8 cellular contexts compared by ENCODE assay signal in genomic region chr9:111926421-111926875, GRCh38. TPM values are rescaled to one million over a fixed set of nuclear protein-coding genes. Genes with fewer than 3 reads are reported as not detected.
A peak's percentile ranks its signal among the peaks of the same experiment; 100 is the strongest.
DNase-seq lines count a peak whose midpoint lies in the region; TF ChIP-seq lines count a peak whose summit lies in the region.

No MANE protein-coding gene starts in this region.

- peak; percentile 74 for DNase-seq in GM20000 (ENCODE audit: low spot score)
- peak; percentile 52 to 75 for DNase-seq in HL-60 (ENCODE audit: low read depth in 1 of 2, low spot score in 1 of 2)
- DNase-seq in activated CD4-positive, alpha-beta memory T cell treated with anti-CD3 and anti-CD28 coated beads for 36 hours = peak; percentile 72
- peak; percentile 90 for DNase-seq in foreskin melanocyte
- DNase-seq in stimulated activated CD4-positive, alpha-beta T cell treated with anti-CD3 and anti-CD28 coated beads, TNF-alpha, amount 100 ng/mL, for 1 hour (ENCODE audit: low read depth in 3 of 3, low spot score in 1 of 3) = peak; percentile 14 to 18 (median 16)
- DNase-seq in glomerular visceral epithelial cell (ENCODE audit: extremely low spot score) = no peak
- DNase-seq in NCI-H2171 treated with DMSO at 0.1 percent for 48 hours (lab: John Stamatoyannopoulos, UW) = no peak

- H3K4me1 ChIP-seq in BLaER1 = peaks cover 49% of the 10 kb centered on the region

- H3K27me3 Mint-ChIP-seq in activated CD4-positive, alpha-beta memory T cell treated with anti-CD3 and anti-CD28 coated beads for 36 hours = no peaks in the 10 kb centered on the region

- no peaks in the 10 kb centered on the region for H3K27me3 ChIP-seq in BLaER1
- H3K27me3 ChIP-seq in HL-60 (ENCODE audit: insufficient read depth, poor library complexity, severe bottlenecking) = no peaks in the 10 kb centered on the region

- H3K36me3 Mint-ChIP-seq in activated CD4-positive, alpha-beta memory T cell treated with anti-CD3 and anti-CD28 coated beads for 36 hours = peaks cover 15% of the 10 kb centered on the region

- H3K4me2 ChIP-seq in BLaER1 = peak overlapping the region; percentile 78

- H3K27ac ChIP-seq in BLaER1 = peak overlapping the region; percentile 80
- no peak overlapping the region for H3K27ac ChIP-seq in HL-60 (replicated peaks)

- no peaks in the 10 kb centered on the region for H3K9me3 ChIP-seq in BLaER1

- H3K4me1 Mint-ChIP-seq in activated CD4-positive, alpha-beta memory T cell treated with anti-CD3 and anti-CD28 coated beads for 36 hours (ENCODE audit: low read depth) = peaks cover 30% of the 10 kb centered on the region

- TF ChIP-seq CTCF in GM20000 (IDR thresholded peaks at IDR 0.05; ENCODE audit: extremely low read depth, missing control alignments) (no peak), HL-60 (IDR thresholded peaks at IDR 0.05; ENCODE audit: insufficient read depth, low read length) (no peak)

- H3K9ac ChIP-seq in BLaER1 = no peak overlapping the region

- peak overlapping the region; percentile 51 for H3K27ac Mint-ChIP-seq in activated CD4-positive, alpha-beta memory T cell treated with anti-CD3 and anti-CD28 coated beads for 36 hours

- peaks cover 21% of the 10 kb centered on the region for H4K20me1 ChIP-seq in BLaER1

- POLR2A ChIA-PET in activated CD4-positive, alpha-beta memory T cell treated with anti-CD3 and anti-CD28 coated beads for 36 hours (lab: Charles Lee) = interaction anchor here (0.7 to 1.2 kb wide), 3 partner anchors 10 to 12 kb away, joined by 3 to 4 read pairs (median 3); no protein-coding TSS in a partner anchor

- intact Hi-C loops in activated CD4-positive, alpha-beta memory T cell treated with anti-CD3 and anti-CD28 coated beads for 36 hours (cut with micrococcal nuclease) = loop anchor here (1.0 kb wide), 2 partner anchors 10 to 12 kb away; no protein-coding TSS in a partner anchor

- CTCF ChIA-PET in activated CD4-positive, alpha-beta memory T cell treated with anti-CD3 and anti-CD28 coated beads for 36 hours (lab: Charles Lee) = interaction anchor here (0.6 kb wide), 1 partner anchor 148 kb away, joined by 3 read pairs; no protein-coding TSS in a partner anchor

- H3K9me3 Mint-ChIP-seq in activated CD4-positive, alpha-beta memory T cell treated with anti-CD3 and anti-CD28 coated beads for 36 hours = no peaks in the 10 kb centered on the region

- H3K4me3 ChIP-seq in BLaER1 (no peak overlapping the region), HL-60 (replicated peaks; ENCODE audit: insufficient read depth, low read length) (no peak overlapping the region)

- peaks cover 27% of the 10 kb centered on the region for H3K36me3 ChIP-seq in BLaER1

- H3K4me3 Mint-ChIP-seq in activated CD4-positive, alpha-beta memory T cell treated with anti-CD3 and anti-CD28 coated beads for 36 hours = no peak overlapping the region

RNA-seq across cellular contexts. Expression of gene UGCG, which starts 29.8 kb away (rescaled TPM):
- 10 to 100 TPM; 12.4 to 13.5 TPM for total RNA-seq in activated CD4-positive, alpha-beta memory T cell treated with anti-CD3 and anti-CD28 coated beads for 36 hours

Comparison
In these comparisons a context has a peak if more than half of its experiments do, and no peak if none do; other contexts are left out.
1. DNase-seq: peak in GM20000 (single experiment), HL-60 (2 of 2), activated CD4-positive, alpha-beta memory T cell treated with anti-CD3 and anti-CD28 coated beads for 36 hours (single experiment), foreskin melanocyte (single experiment) and stimulated activated CD4-positive, alpha-beta T cell treated with anti-CD3 and anti-CD28 coated beads, TNF-alpha, amount 100 ng/mL, for 1 hour (3 of 3); none in glomerular visceral epithelial cell (single experiment) and NCI-H2171 treated with DMSO at 0.1 percent for 48 hours (single experiment).